Comparison of ENCODE assay signal across 8 cellular contexts in genomic region chr3:114624676-114625181, GRCh38.
DNase-seq lines count a peak whose midpoint lies in the region; ATAC-seq, FAIRE-seq and TF ChIP-seq lines count a peak whose summit lies in the region.

No MANE protein-coding gene starts in this region.

- H3K4me3 Mint-ChIP-seq in activated CD8-positive, alpha-beta memory T cell treated with anti-CD3 and anti-CD28 coated beads, Interleukin-2, amount 10 ng/mL, durations not matched to agents 7 days and 5 days, result no peak overlapping the region

- H2BK120ac ChIP-seq in IMR-90 (ENCODE audit: low read depth, low read length), result peak overlapping the region; percentile 98

- TF ChIP-seq RAD21 in A549 (conservative IDR thresholded peaks at IDR 0.05 in 1 of 2, IDR thresholded peaks at IDR 0.05 in 1 of 2), result peak in 1 of 2 experiments; percentile 20; a peak in 1 of 5 replicates
- TF ChIP-seq RAD21 in IMR-90 (IDR thresholded peaks at IDR 0.05; ENCODE audit: low read length), result peak; percentile 25; the same call in 1 of the 2 replicates

- H3K14ac ChIP-seq in IMR-90 (replicated peaks; ENCODE audit: low read depth, low read length), result peak overlapping the region; percentile 96

- dilution Hi-C loops in IMR-90 (cut with HindIII; ENCODE audit: low sequenced_read_pairs, unreplicated experiment), result no loop called here

- no peaks in the 10 kb centered on the region for H3K9me3 Mint-ChIP-seq in activated CD8-positive, alpha-beta memory T cell treated with anti-CD3 and anti-CD28 coated beads, Interleukin-2, amount 10 ng/mL, durations not matched to agents 7 days and 5 days (ENCODE audit: low read depth)

- no peak overlapping the region for H3K27ac Mint-ChIP-seq in activated CD8-positive, alpha-beta memory T cell treated with anti-CD3 and anti-CD28 coated beads, Interleukin-2, amount 10 ng/mL, durations not matched to agents 7 days and 5 days

- TF ChIP-seq POLR2A in A549 (IDR thresholded peaks at IDR 0.05; ENCODE audit: low read length) (peak; percentile 38; the same call in 1 of the 2 replicates), IMR-90 (IDR thresholded peaks at IDR 0.05; ENCODE audit: low read depth, low read length) (peak; percentile 96), breast epithelium (IDR thresholded peaks at IDR 0.05) (no peak)

- peaks cover 61% of the 10 kb centered on the region for H3K4me1 ChIP-seq in A549
- H3K4me1 ChIP-seq in IMR-90 (ENCODE audit: control insufficient read depth, insufficient read depth, low read length), result peaks cover 12% of the 10 kb centered on the region
- no peaks in the 10 kb centered on the region for H3K4me1 ChIP-seq in breast epithelium
- H3K4me1 ChIP-seq in skeletal muscle tissue (ENCODE audit: control insufficient read depth in 3 of 3, insufficient read depth in 3 of 3, low read length in 3 of 3), result peaks cover 44 to 52% (median 48%) of the 10 kb centered on the region in 3 donors

- ATAC-seq in A549 (peak; percentile 97 to 98), IMR-90 (ENCODE audit: low read depth) (peak; percentile 83)
- ATAC-seq in activated CD8-positive, alpha-beta memory T cell treated with anti-CD3 and anti-CD28 coated beads, Interleukin-2, amount 10 ng/mL, durations not matched to agents 7 days and 5 days, result no peak

- in situ Hi-C loops in IMR-90 (cut with MboI; ENCODE audit: low sequenced_read_pairs), result no loop called here

- H3K4me3 ChIP-seq in A549 (peak overlapping the region; percentile 40), IMR-90 (ENCODE audit: insufficient read depth, low read depth, low read length) (peak overlapping the region; percentile 62), breast epithelium (peak overlapping the region; percentile 34 to 62 (median 50)), skeletal muscle tissue (ENCODE audit: low read length in 3 of 3) (peak overlapping the region; percentile 74 to 85 (median 78))

- POLR2A ChIA-PET in A549 (lab: Yijun Ruan, JAX) (interaction anchor here (0.6 to 1.1 kb wide), 4 partner anchors 17 to 1199 kb away, joined by 3 read pairs; partner anchors contain the start of gene ZBTB20), IMR-90 (lab: Charles Lee; ENCODE audit: unreplicated experiment) (no interaction called here)

- BruUV-seq in IMR-90 (replicated peaks; lab: Mats Ljungman, UMichigan), result no TSS peak

- H3K56ac ChIP-seq in IMR-90 (ENCODE audit: extremely low read depth, insufficient read depth, low read length), result peak overlapping the region; percentile 100

- H3K4me1 Mint-ChIP-seq in activated CD8-positive, alpha-beta memory T cell treated with anti-CD3 and anti-CD28 coated beads, Interleukin-2, amount 10 ng/mL, durations not matched to agents 7 days and 5 days, result no peaks in the 10 kb centered on the region

- H2AFZ ChIP-seq in IMR-90 (replicated peaks; ENCODE audit: low read length, poor library complexity), result peak overlapping the region; percentile 84

- CTCF ChIA-PET in A549 (lab: Yijun Ruan, JAX) (interaction anchor here (0.6 kb wide), 1 partner anchor 98 kb away, joined by 5 read pairs; no protein-coding TSS in a partner anchor), IMR-90 (lab: Yijun Ruan, JAX) (interaction anchor here (0.6 kb wide), 1 partner anchor 137 kb away, joined by 5 read pairs; no protein-coding TSS in a partner anchor)
- CTCF ChIA-PET in activated CD8-positive, alpha-beta memory T cell treated with anti-CD3 and anti-CD28 coated beads, Interleukin-2, amount 10 ng/mL, durations not matched to agents 7 days and 5 days (lab: Charles Lee), result no interaction called here

- peaks cover 15 to 37% of the 10 kb centered on the region in 2 experiments for H3K79me1 ChIP-seq in IMR-90 (ENCODE audit: low read depth in 1 of 2, low read length in 2 of 2)

- H3K36me3 ChIP-seq in IMR-90 (ENCODE audit: control insufficient read depth, insufficient read depth, low read length), result no peaks in the 10 kb centered on the region
- H3K36me3 ChIP-seq in breast epithelium, result no peaks in the 10 kb centered on the region
- H3K36me3 ChIP-seq in skeletal muscle tissue (ENCODE audit: control insufficient read depth in 3 of 3, insufficient read depth in 3 of 3, low read length in 3 of 3), result no peaks in the 10 kb centered on the region

- peak overlapping the region; percentile 97 for H2AK9ac ChIP-seq in IMR-90 (replicated peaks; ENCODE audit: low read depth, low read length, poor library complexity)

- peaks cover 5% of the 10 kb centered on the region for H3K9me1 ChIP-seq in IMR-90 (ENCODE audit: insufficient read depth, low read length)

- peak overlapping the region; percentile 96 for H4K91ac ChIP-seq in IMR-90 (ENCODE audit: insufficient read depth, low read depth, low read length)

- FAIRE-seq in A549 (lab: Jason Lieb, UNC), result peak; percentile 97

- H3K27ac ChIP-seq in A549, result peak overlapping the region; percentile 90 to 93
- H3K27ac ChIP-seq in IMR-90 (ENCODE audit: insufficient read depth, low read length), result peak overlapping the region; percentile 99
- peak overlapping the region; percentile 87 to 95 for H3K27ac ChIP-seq in breast epithelium
- peak overlapping the region; percentile 96 for H3K27ac ChIP-seq in skeletal muscle tissue (ENCODE audit: low read depth, low read length)

- WGBS in A549 (ENCODE audit: missing lambda C conversion rate), result 0% methylated on average over 10 of the region's 10 CpGs
- WGBS in IMR-90 (ENCODE audit: extremely low coverage in 2 of 2, insufficient read length in 1 of 2), 2 experiments, result 0% methylated on average over 1 of the region's 10 CpGs; no CpG with 5 or more reads in 1 of the 2 experiments

- H3K27me3 Mint-ChIP-seq in activated CD8-positive, alpha-beta memory T cell treated with anti-CD3 and anti-CD28 coated beads, Interleukin-2, amount 10 ng/mL, durations not matched to agents 7 days and 5 days, result no peaks in the 10 kb centered on the region

- peak; percentile 68 to 92 for DNase-seq in A549 (ENCODE audit: low read depth in 1 of 2, low spot score in 1 of 2)
- peak; percentile 99 for DNase-seq in IMR-90
- DNase-seq in breast epithelium (ENCODE audit: low spot score in 2 of 2), result peak; percentile 71 to 81
- peak; percentile 85 for DNase-seq in inferior parietal cortex (ENCODE audit: extremely low spot score)
- DNase-seq in NCI-H2081 treated with DMSO at 0.1 percent for 48 hours (lab: John Stamatoyannopoulos, UW), result no peak
- DNase-seq in activated CD8-positive, alpha-beta memory T cell treated with anti-CD3 and anti-CD28 coated beads, Interleukin-2, amount 10 ng/mL, durations not matched to agents 7 days and 5 days, result no peak
- no peak for DNase-seq in activated effector memory CD4-positive, alpha-beta T cell treated with Interleukin-2 at 50 U/mL for 16 hours

- H2AK5ac ChIP-seq in IMR-90 (ENCODE audit: low read depth, low read length), result peak overlapping the region; percentile 92

- H4K5ac ChIP-seq in IMR-90 (ENCODE audit: low read depth, low read length), result peak overlapping the region; percentile 96

- H3K36me3 Mint-ChIP-seq in activated CD8-positive, alpha-beta memory T cell treated with anti-CD3 and anti-CD28 coated beads, Interleukin-2, amount 10 ng/mL, durations not matched to agents 7 days and 5 days, result no peaks in the 10 kb centered on the region

- peak overlapping the region; percentile 82 to 90 for H4K8ac ChIP-seq in IMR-90 (ENCODE audit: low read depth in 2 of 2, low read length in 2 of 2)

- no peak for TF ChIP-seq EP300 in A549 (IDR thresholded peaks at IDR 0.05)

- H3K4me2 ChIP-seq in A549, result peak overlapping the region; percentile 82
- peak overlapping the region; percentile 90 for H3K4me2 ChIP-seq in IMR-90 (ENCODE audit: low read depth, low read length)

- peak overlapping the region; percentile 98 for H3K23ac ChIP-seq in IMR-90 (ENCODE audit: low read depth, low read length)

- TF ChIP-seq CTCF in A549 (IDR thresholded peaks at IDR 0.05) (no peak), IMR-90 (conservative IDR thresholded peaks at IDR 0.05; ENCODE audit: low read depth, low read length) (no peak), breast epithelium (IDR thresholded peaks at IDR 0.05) (no peak)

- intact Hi-C loops in IMR-90 (cut with micrococcal nuclease) (no loop called here), breast epithelium (cut with DNase I; ENCODE audit: low total_unique reads) (no loop called here)

- peak overlapping the region; percentile 97 for H2BK5ac ChIP-seq in IMR-90 (ENCODE audit: low read depth, low read length, poor library complexity, severe bottlenecking)

- peak overlapping the region; percentile 97 for H2BK15ac ChIP-seq in IMR-90 (ENCODE audit: low read depth, low read length)

- H2BK20ac ChIP-seq in IMR-90 (ENCODE audit: low read depth, low read length), result peak overlapping the region; percentile 94

- H3K9ac ChIP-seq in IMR-90 (ENCODE audit: low read depth, low read length) (peak overlapping the region; percentile 82), skeletal muscle tissue (ENCODE audit: low read depth in 1 of 3, low read length in 3 of 3) (peak overlapping the region; percentile 87 to 93 (median 87))

- H4K20me1 ChIP-seq in IMR-90 (ENCODE audit: insufficient read depth, low read length), result no peaks in the 10 kb centered on the region

- H3K18ac ChIP-seq in IMR-90 (ENCODE audit: low read depth, low read length), result peak overlapping the region; percentile 97

- no peaks in the 10 kb centered on the region for H3K27me3 ChIP-seq in IMR-90 (ENCODE audit: control insufficient read depth, insufficient read depth, low read length)
- no peaks in the 10 kb centered on the region for H3K27me3 ChIP-seq in breast epithelium
- H3K27me3 ChIP-seq in skeletal muscle tissue (ENCODE audit: control insufficient read depth in 3 of 3, insufficient read depth in 3 of 3, low read length in 3 of 3), result no peaks in the 10 kb centered on the region

- no peaks in the 10 kb centered on the region for H3K9me3 ChIP-seq in A549
- H3K9me3 ChIP-seq in IMR-90 (ENCODE audit: control insufficient read depth, insufficient read depth, low read length), result no peaks in the 10 kb centered on the region
- no peaks in the 10 kb centered on the region for H3K9me3 ChIP-seq in breast epithelium
- H3K9me3 ChIP-seq in skeletal muscle tissue (ENCODE audit: control insufficient read depth in 3 of 3, low read length in 3 of 3), result no peaks in the 10 kb centered on the region

- peak overlapping the region; percentile 98 for H3K4ac ChIP-seq in IMR-90 (ENCODE audit: low read depth, low read length)

TF ChIP-seq in A549, 52 proteins besides CTCF, POLR2A, EP300 and RAD21 (continues in another document):
- peak; percentile 60; the same call in 1 of the 2 replicates for TF ChIP-seq FOSL2 (IDR thresholded peaks at IDR 0.05)
- peak; percentile 90 for TF ChIP-seq FOSL2 (CRISPR knock-in tag; IDR thresholded peaks at IDR 0.05)
- TF ChIP-seq ESRRA (IDR thresholded peaks at IDR 0.05; ENCODE audit: borderline replicate concordance, low read length), result no peak
- TF ChIP-seq RFX5 (IDR thresholded peaks at IDR 0.05), result no peak
- TF ChIP-seq FOXS1 (CRISPR knock-in tag; IDR thresholded peaks at IDR 0.05), result no peak

TF ChIP-seq in IMR-90, 13 proteins besides CTCF, POLR2A, EP300 and RAD21 (continues in another document):
- TF ChIP-seq RFX5 (IDR thresholded peaks at IDR 0.05; ENCODE audit: low read depth, low read length), result no peak
- no peak for TF ChIP-seq SMC3 (IDR thresholded peaks at IDR 0.05; ENCODE audit: low read depth, low read length)
- peak; percentile 85 for TF ChIP-seq FOS (IDR thresholded peaks at IDR 0.05; ENCODE audit: low read depth, low read length)

Comparison
In these comparisons a context has a peak if more than half of its experiments do, and no peak if none do; other contexts are left out.
1. DNase-seq: peak in A549 (2 of 2), IMR-90 (single experiment), breast epithelium (2 of 2) and inferior parietal cortex (single experiment); none in NCI-H2081 treated with DMSO at 0.1 percent for 48 hours (single experiment), activated CD8-positive, alpha-beta memory T cell treated with anti-CD3 and anti-CD28 coated beads, Interleukin-2, amount 10 ng/mL, durations not matched to agents 7 days and 5 days (single experiment) and activated effector memory CD4-positive, alpha-beta T cell treated with Interleukin-2 at 50 U/mL for 16 hours (single experiment).
2. Peak in every context shown above with its lines, with median percentiles within 50 percentile points of each other: H3K27ac ChIP-seq and H3K4me3 ChIP-seq.